2 cellular contexts compared by ENCODE assay signal in genomic region chr7:95534796-95535195, GRCh38.
TF ChIP-seq lines count a peak whose summit lies in the region.

No MANE protein-coding gene starts in this region.

TF ChIP-seq in liver, 16 proteins besides CTCF, POLR2A, EP300 and RAD21 (continued from another document):
- TF ChIP-seq REST (IDR thresholded peaks at IDR 0.05) (no peak), EGR1 (IDR thresholded peaks at IDR 0.05; ENCODE audit: low read depth in 2 of 2) (no peak), MAX (IDR thresholded peaks at IDR 0.05) (no peak), ZBTB33 (IDR thresholded peaks at IDR 0.05) (no peak), RXRA (IDR thresholded peaks at IDR 0.05) (peak; percentile 87 to 96), TAF1 (conservative IDR thresholded peaks at IDR 0.05) (no peak), YY1 (IDR thresholded peaks at IDR 0.05) (no peak), FOXA1 (IDR thresholded peaks at IDR 0.05) (no peak), NR2F2 (IDR thresholded peaks at IDR 0.05) (peak; percentile 60), GABPA (IDR thresholded peaks at IDR 0.05 in 1 of 2, conservative IDR thresholded peaks at IDR 0.05 in 1 of 2) (no peak), HNF4A (conservative IDR thresholded peaks at IDR 0.05) (peak; percentile 83 to 85), SP1 (IDR thresholded peaks at IDR 0.05) (peak; percentile 65), JUND (IDR thresholded peaks at IDR 0.05) (peak; percentile 39 to 51)

TF ChIP-seq in HepG2, 621 proteins besides CTCF, POLR2A, EP300 and RAD21:
- TF ChIP-seq ZNF646 (CRISPR knock-in tag; IDR thresholded peaks at IDR 0.05): no peak
- no peak for TF ChIP-seq CBX5 (CRISPR knock-in tag; IDR thresholded peaks at IDR 0.05; ENCODE audit: borderline replicate concordance)
- TF ChIP-seq ZBTB38 (CRISPR knock-in tag; IDR thresholded peaks at IDR 0.05): no peak
- no peak for TF ChIP-seq TBX2 (CRISPR knock-in tag; IDR thresholded peaks at IDR 0.05; ENCODE audit: borderline replicate concordance)
- no peak for TF ChIP-seq RARG (CRISPR knock-in tag; IDR thresholded peaks at IDR 0.05; ENCODE audit: low read depth)
- TF ChIP-seq HOXA7 (CRISPR knock-in tag; IDR thresholded peaks at IDR 0.05): no peak
- TF ChIP-seq MIXL1 (CRISPR knock-in tag; IDR thresholded peaks at IDR 0.05): no peak
- no peak for TF ChIP-seq KAT2B (IDR thresholded peaks at IDR 0.05; ENCODE audit: borderline replicate concordance, low read depth, low read length)
- TF ChIP-seq GABPA (IDR thresholded peaks at IDR 0.05; ENCODE audit: low read depth, low read length): no peak
- TF ChIP-seq GABPA (CRISPR knock-in tag; IDR thresholded peaks at IDR 0.05; ENCODE audit: low read depth): no peak
- no peak for TF ChIP-seq ZC3H4 (CRISPR knock-in tag; IDR thresholded peaks at IDR 0.05; ENCODE audit: borderline replicate concordance)
- no peak for TF ChIP-seq TFDP2 (CRISPR knock-in tag; IDR thresholded peaks at IDR 0.05)
- TF ChIP-seq KDM5A (IDR thresholded peaks at IDR 0.05; ENCODE audit: borderline replicate concordance, low read length): no peak
